15 cellular contexts compared by ENCODE assay signal in the genomic region with DNA sequence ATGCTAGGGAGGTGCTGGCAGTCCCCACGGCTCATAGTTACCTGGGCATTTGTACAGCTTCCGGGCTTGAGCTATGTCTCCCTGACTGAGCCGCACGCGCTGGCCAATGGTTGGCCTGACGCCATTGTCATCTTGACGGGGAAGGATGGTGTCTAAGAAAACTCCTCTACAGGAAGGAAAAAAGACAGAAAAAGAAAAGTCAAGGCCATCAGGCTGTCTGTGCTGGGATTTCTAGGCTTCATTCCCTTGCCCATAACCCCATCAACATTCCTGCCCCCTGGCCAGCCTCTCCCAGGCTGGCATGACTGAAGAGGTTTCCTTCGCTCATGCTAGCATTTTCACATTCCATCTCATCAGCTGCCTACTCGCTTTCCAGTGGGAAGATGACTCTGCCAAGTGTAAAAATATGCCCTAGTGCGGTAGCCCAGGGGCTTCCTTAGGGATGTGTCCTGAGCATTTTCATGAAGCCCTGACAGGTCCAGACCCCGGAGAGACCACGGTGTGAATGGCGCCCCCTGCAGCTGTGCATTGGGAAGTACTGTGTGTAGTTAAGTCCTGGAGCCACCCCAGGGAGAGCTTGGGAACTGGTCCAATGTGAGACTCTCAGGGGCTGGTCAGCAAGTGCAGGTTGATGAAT. TPM values are rescaled to one million over a fixed set of nuclear protein-coding genes. Genes with fewer than 3 reads are reported as not detected.
DNase-seq lines count a peak whose midpoint lies in the region; ATAC-seq and TF ChIP-seq lines count a peak whose summit lies in the region.
"Had no signal": no experiment of that assay in that cellular context is flagged by ENCODE, and none has a peak within 500 bp of the region (broad histone marks: within the 10 kb centered on the region; RNA-seq: fewer than 3 reads in every experiment).

No MANE protein-coding gene starts in this region.

- H3K4me3 ChIP-seq in DOHH2 (ENCODE audit: low read length) (no peak overlapping the region), HFF-Myc (replicated peaks; ENCODE audit: low read depth, low read length) (no peak overlapping the region), lung (no peak overlapping the region)

- H3K79me2 ChIP-seq in DOHH2 (ENCODE audit: control insufficient read depth, low read length) = no peaks in the 10 kb centered on the region

- no peak for DNase-seq in HFF-Myc (ENCODE audit: extremely low read depth, low read depth)
- peak; percentile 24 to 68 for DNase-seq in cerebellar nuclear complex (lab: John Stamatoyannopoulos, UW)
- DNase-seq in lung (ENCODE audit: low spot score) = peak; percentile 22
- DNase-seq in NCI-H524 (lab: John Stamatoyannopoulos, UW) = no peak
- no peak for DNase-seq in stimulated activated naive CD4-positive, alpha-beta T cell treated with Interleukin-2 at 50 U/mL for 16 hours (lab: John Stamatoyannopoulos, UW)
- DNase-seq: activated T-cell treated with anti-CD3 and anti-CD28 coated beads for 4 hours; CD8-positive, alpha-beta T cell; hippocampal formation; posterior cingulate gyrus; stimulated activated CD4-positive, alpha-beta T cell treated with anti-CD3 and anti-CD28 coated beads, Interleukin-4, amount 100 ng/mL, for 24 hours had no signal

- no peaks in the 10 kb centered on the region for H3K4me1 ChIP-seq in DOHH2 (ENCODE audit: control insufficient read depth, low read length)
- H3K4me1 ChIP-seq in lung (ENCODE audit: control insufficient read depth in 2 of 2, insufficient read depth in 2 of 2, low read length in 2 of 2) = peaks cover 0 to 2% of the 10 kb centered on the region in 2 donors

- no peaks in the 10 kb centered on the region for H4K20me1 ChIP-seq in DOHH2 (ENCODE audit: control insufficient read depth, insufficient read depth, low read depth, low read length)

- no peaks in the 10 kb centered on the region for H3F3A ChIP-seq in DOHH2 (ENCODE audit: control insufficient read depth, insufficient read depth)

- H3K9me3 ChIP-seq in DOHH2 (ENCODE audit: control insufficient read depth, insufficient read depth, low read length) (no peaks in the 10 kb centered on the region), lung (ENCODE audit: control insufficient read depth in 2 of 2, insufficient read depth in 1 of 2, low read length in 1 of 2) (no peaks in the 10 kb centered on the region)

- H3K4me2 ChIP-seq in DOHH2 (ENCODE audit: low read length) = no peak overlapping the region

- 72 to 77% methylated on average over 13 of the region's 13 CpGs for whole genome bisulfite sequencing in lung, 2 donors

- H3K36me3 ChIP-seq in DOHH2 (ENCODE audit: control insufficient read depth, low read length) = no peaks in the 10 kb centered on the region
- H3K36me3 ChIP-seq in lung (ENCODE audit: control insufficient read depth in 2 of 2, insufficient read depth in 2 of 2, low read length in 2 of 2) = no peaks in the 10 kb centered on the region

- H3K27me3 ChIP-seq in DOHH2 (ENCODE audit: control insufficient read depth, low read length) (peaks cover 45% of the 10 kb centered on the region), lung (ENCODE audit: control insufficient read depth, insufficient read depth) (no peaks in the 10 kb centered on the region)

- H3K27ac ChIP-seq in DOHH2 (ENCODE audit: low read depth, low read length) (no peak overlapping the region), lung (ENCODE audit: low read depth in 1 of 2, low read length in 1 of 2) (no peak overlapping the region)

- no peak for ATAC-seq in lung (ENCODE audit: insufficient read depth, low FRiP score)
- ATAC-seq in GM21390 (IDR thresholded peaks at IDR 0.05; ENCODE audit: unreplicated experiment) = no peak
- ATAC-seq in GM21825 (IDR thresholded peaks at IDR 0.05; ENCODE audit: unreplicated experiment) = no peak
- ATAC-seq: CD8-positive, alpha-beta T cell had no signal

- no peaks in the 10 kb centered on the region for H3K9me2 ChIP-seq in DOHH2 (replicated peaks; ENCODE audit: control insufficient read depth, low read length)

- TF ChIP-seq CTCF in DOHH2 (IDR thresholded peaks at IDR 0.05; ENCODE audit: low read depth, low read length, poor library complexity, severe bottlenecking) (peak; percentile 44), HFF-Myc (IDR thresholded peaks at IDR 0.05; ENCODE audit: low read depth, low read length, missing control alignments) (peak; percentile 30), lung (IDR thresholded peaks at IDR 0.05; ENCODE audit: control extremely low read depth, extremely low read depth) (no peak)

RNA-seq across cellular contexts. Expression of gene OPALIN, which starts 54.5 kb away (rescaled TPM):
- not detected for total RNA-seq in lung
- polyA plus RNA-seq in lung = not detected
- total RNA-seq: CD8-positive, alpha-beta T cell; endothelial cell of umbilical vein; LHCN-M2 had no signal
- polyA plus RNA-seq: endothelial cell of umbilical vein had no signal

Comparison
In these comparisons a context has a peak if more than half of its experiments do, and no peak if none do; other contexts are left out.
1. DNase-seq: peak in cerebellar nuclear complex (2 of 2) and lung (single experiment); none in HFF-Myc (single experiment), NCI-H524 (0 of 2) and stimulated activated naive CD4-positive, alpha-beta T cell treated with Interleukin-2 at 50 U/mL for 16 hours (single experiment).